In the genomic region with DNA sequence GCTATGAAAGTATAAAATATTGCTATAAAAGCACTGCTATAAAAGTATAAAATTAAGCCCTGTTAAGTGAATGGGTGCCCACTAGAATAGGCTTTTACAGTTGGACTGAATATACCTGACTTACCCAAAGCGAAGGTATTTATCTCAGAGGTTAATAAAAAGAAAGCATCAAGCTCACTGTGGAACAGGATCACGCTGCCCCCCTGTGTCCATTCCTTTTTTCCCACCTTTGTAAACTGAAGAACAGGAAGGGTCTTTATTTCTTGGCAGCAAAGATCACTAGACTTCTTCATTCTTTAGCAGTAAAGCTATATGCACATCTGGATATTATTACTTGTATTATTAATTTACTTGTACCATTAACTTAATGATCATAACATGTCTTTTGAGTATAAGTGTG, we compare ENCODE assay signal across 8 cellular contexts. TPM values are rescaled to one million over a fixed set of nuclear protein-coding genes. Genes with fewer than 3 reads are reported as not detected.
A peak's percentile ranks its signal among the peaks of the same experiment; 100 is the strongest.
DNase-seq lines count a peak whose midpoint lies in the region; FAIRE-seq lines count a peak whose summit lies in the region.

No MANE protein-coding gene starts in this region.

- no peak for FAIRE-seq in frontal cortex (lab: Jason Lieb, UNC)

- DNase-seq in NCI-H2196 (lab: John Stamatoyannopoulos, UW; ENCODE audit: unreplicated experiment) (peak; percentile 28), NCI-H2196 treated with DMSO at 0.1 percent for 48 hours (lab: John Stamatoyannopoulos, UW; ENCODE audit: unreplicated experiment) (no peak), NCI-H1694 (lab: John Stamatoyannopoulos, UW) (peak; percentile 13), iPS-NIHi11 (ENCODE audit: low spot score) (peak; percentile 42), NK-92 (lab: John Stamatoyannopoulos, UW; ENCODE audit: unreplicated experiment) (no peak), SIG-M5 (lab: John Stamatoyannopoulos, UW) (no peak), frontal cortex (ENCODE audit: low spot score in 2 of 2) (no peak)
- DNase-seq in activated T-cell treated with anti-CD3 and anti-CD28 coated beads, Interleukin-2, amount 50 U/mL, for 1 hour, result peak; percentile 52

RNA-seq across cellular contexts. Expression of a gene that starts 22.1 kb away (rescaled TPM):
- 16.3 TPM for total RNA-seq in frontal cortex

RNA-seq across cellular contexts. Expression of a gene that starts 26.3 kb away (rescaled TPM):
- total RNA-seq in frontal cortex, result 9.4 TPM

RNA-seq across cellular contexts. Expression of a gene that starts 39.3 kb away (rescaled TPM):
- 39.9 TPM for total RNA-seq in frontal cortex

Comparison
In these comparisons a context has a peak if more than half of its experiments do, and no peak if none do; other contexts are left out.
1. DNase-seq: peak in NCI-H2196 (single experiment), NCI-H1694 (single experiment), activated T-cell treated with anti-CD3 and anti-CD28 coated beads, Interleukin-2, amount 50 U/mL, for 1 hour (single experiment) and iPS-NIHi11 (single experiment); none in NCI-H2196 treated with DMSO at 0.1 percent for 48 hours (single experiment), NK-92 (single experiment), SIG-M5 (single experiment) and frontal cortex (0 of 2).